In genomic region chr1:27858072-27858948, GRCh38 we compare ENCODE assay signal across 8 cellular contexts.
DNase-seq lines count a peak whose midpoint lies in the region; ATAC-seq lines count a peak whose summit lies in the region.

No MANE protein-coding gene starts in this region.

- peak overlapping the region; percentile 15 for H3K4me3 Mint-ChIP-seq in central memory CD8-positive, alpha-beta T cell

- peak overlapping the region; percentile 18 for H3K27ac ChIP-seq in layer of hippocampus (ENCODE audit: low read depth, low read length)

- ATAC-seq in HG03108 (IDR thresholded peaks at IDR 0.05; ENCODE audit: unreplicated experiment) (peak; percentile 74), HG02870 (IDR thresholded peaks at IDR 0.05; ENCODE audit: unreplicated experiment) (no peak)
- peak; percentile 93 for ATAC-seq in central memory CD8-positive, alpha-beta T cell (replicated peaks; ENCODE audit: extremely low read depth, poor library complexity, severe bottlenecking)

- H3K27me3 ChIP-seq in layer of hippocampus (ENCODE audit: control insufficient read depth, insufficient read depth, low read length) = no peaks in the 10 kb centered on the region

- DNase-seq in ELR (ENCODE audit: low read depth) = peak; percentile 86
- peak; percentile 83 to 91 for DNase-seq in NCI-H446 (lab: John Stamatoyannopoulos, UW)
- DNase-seq in activated CD4-positive, CD25-positive, alpha-beta regulatory T cell treated with anti-CD3 and anti-CD28 coated beads, Interleukin-2, amount 50 U/mL, for 72 hours = peak; percentile 82
- peak; percentile 76 to 81 for DNase-seq in central memory CD8-positive, alpha-beta T cell (ENCODE audit: low spot score in 2 of 2)
- peak; percentile 77 for DNase-seq in stimulated activated CD4-positive, alpha-beta T cell treated with anti-CD3 and anti-CD28 coated beads, Interleukin-2, amount 100 ng/mL, for 4 hours (ENCODE audit: low read depth)

- no peaks in the 10 kb centered on the region for H3K27me3 Mint-ChIP-seq in central memory CD8-positive, alpha-beta T cell

- peaks cover 1% of the 10 kb centered on the region for H3K36me3 Mint-ChIP-seq in central memory CD8-positive, alpha-beta T cell (ENCODE audit: insufficient read depth)

- H3K9me3 Mint-ChIP-seq in central memory CD8-positive, alpha-beta T cell = no peaks in the 10 kb centered on the region

- H3K4me1 Mint-ChIP-seq in central memory CD8-positive, alpha-beta T cell = peaks cover 21% of the 10 kb centered on the region

- no peak overlapping the region for H3K27ac Mint-ChIP-seq in central memory CD8-positive, alpha-beta T cell (ENCODE audit: low read depth)
